In the genomic region with DNA sequence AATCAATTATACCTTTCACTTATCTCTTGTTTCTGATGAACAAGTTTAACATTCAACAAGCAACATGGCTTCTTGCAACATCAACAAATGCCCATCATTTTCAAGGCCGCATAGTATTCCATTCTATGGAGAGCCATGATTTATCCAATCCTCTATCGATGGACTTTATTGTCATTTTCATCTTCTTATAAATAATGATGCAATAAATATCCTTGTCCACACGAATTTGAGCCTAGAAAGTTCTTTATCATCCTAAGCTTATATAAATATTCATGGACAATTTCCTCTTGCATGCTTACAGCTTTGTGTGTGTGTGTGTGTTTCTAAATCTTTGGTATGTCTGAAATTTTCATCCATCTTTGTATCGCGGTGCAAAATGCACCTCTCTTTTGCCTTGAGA, we compare ENCODE assay signal across 14 cellular contexts. TPM values are rescaled to one million over a fixed set of nuclear protein-coding genes. Genes with fewer than 3 reads are reported as not detected.
DNase-seq lines count a peak whose midpoint lies in the region; ATAC-seq and TF ChIP-seq lines count a peak whose summit lies in the region.
"Had no signal": no experiment of that assay in that cellular context is flagged by ENCODE, and none has a peak within 500 bp of the region (broad histone marks: within the 10 kb centered on the region; RNA-seq: fewer than 3 reads in every experiment).

No MANE protein-coding gene starts in this region.

- H3K4me2 ChIP-seq in KMS-11: peak overlapping the region; percentile 64

- POLR2A ChIA-PET in MCF 10A (lab: Yijun Ruan, JAX): interaction anchor here (0.5 to 2.3 kb wide), 4 partner anchors 10 to 224 kb away, joined by 3 to 20 read pairs (median 4); no protein-coding TSS in a partner anchor

- DNase-seq in MCF 10A (ENCODE audit: unreplicated experiment) (no peak), breast epithelium (ENCODE audit: low spot score in 2 of 2) (no peak), lower lobe of right lung (no peak), GM13977 (ENCODE audit: low spot score) (no peak), MG63 (no peak)
- no peak for DNase-seq in activated T-helper 1 cell treated with anti-CD3 and anti-CD28 coated beads, Interleukin-12 subunit alpha, Interleukin-12 subunit beta, Interleukin-2, Interleukin-4 antibody, amounts not matched to agents 30 ng/mL and 10 ng/mL and 1 ng/mL, durations not matched to agents 14 hours and 24 hours and 36 hours (ENCODE audit: low spot score)
- DNase-seq: BE2C, NCI-H1436 treated with DMSO at 0.1 percent for 48 hours, NCI-H2081 treated with DMSO at 0.1 percent for 48 hours, NCI-H226, NCI-H526, PC-3 had no signal

- no peak overlapping the region for H3K4me3 Mint-ChIP-seq in MCF 10A (ENCODE audit: unreplicated experiment)
- no peak overlapping the region for H3K4me3 Mint-ChIP-seq in activated T-helper 1 cell treated with anti-CD3 and anti-CD28 coated beads, Interleukin-12 subunit alpha, Interleukin-12 subunit beta, Interleukin-2, Interleukin-4 antibody, amounts not matched to agents 30 ng/mL and 10 ng/mL and 1 ng/mL, durations not matched to agents 14 hours and 24 hours and 36 hours

- in situ Hi-C loops in GM13977 (cut with MboI; ENCODE audit: low pct_unique_long_range_greater_than_20kb, low sequenced_read_pairs, unreplicated experiment): no loop called here

- H3K27ac ChIP-seq in breast epithelium (no peak overlapping the region), KMS-11 (peak overlapping the region; percentile 95), lower lobe of right lung (no peak overlapping the region)

- H3K4me3 ChIP-seq in breast epithelium (no peak overlapping the region), KMS-11 (IDR thresholded peaks at IDR 0.05; ENCODE audit: insufficient read depth, low read depth, low read length) (no peak overlapping the region), lower lobe of right lung (no peak overlapping the region), MG63 (no peak overlapping the region)
- H3K4me3 ChIP-seq: SK-N-MC had no signal

- H3K27ac Mint-ChIP-seq in MCF 10A (ENCODE audit: low read depth, unreplicated experiment): peak overlapping the region; percentile 71
- H3K27ac Mint-ChIP-seq in activated T-helper 1 cell treated with anti-CD3 and anti-CD28 coated beads, Interleukin-12 subunit alpha, Interleukin-12 subunit beta, Interleukin-2, Interleukin-4 antibody, amounts not matched to agents 30 ng/mL and 10 ng/mL and 1 ng/mL, durations not matched to agents 14 hours and 24 hours and 36 hours: peak overlapping the region; percentile 50

- ATAC-seq in lower lobe of right lung: no peak
- ATAC-seq: PC-3 had no signal

- H4K20me1 ChIP-seq in KMS-11 (ENCODE audit: insufficient read depth): no peaks in the 10 kb centered on the region

- H3K79me2 ChIP-seq in KMS-11 (ENCODE audit: insufficient read depth, low read depth): peaks cover 97% of the 10 kb centered on the region

- no TSS peak for BruUV-seq in MCF 10A (replicated peaks; lab: Mats Ljungman, UMichigan)

- H3K9me3 Mint-ChIP-seq in MCF 10A (ENCODE audit: unreplicated experiment): no peaks in the 10 kb centered on the region
- no peaks in the 10 kb centered on the region for H3K9me3 Mint-ChIP-seq in activated T-helper 1 cell treated with anti-CD3 and anti-CD28 coated beads, Interleukin-12 subunit alpha, Interleukin-12 subunit beta, Interleukin-2, Interleukin-4 antibody, amounts not matched to agents 30 ng/mL and 10 ng/mL and 1 ng/mL, durations not matched to agents 14 hours and 24 hours and 36 hours

- H3K4me1 ChIP-seq in breast epithelium (no peaks in the 10 kb centered on the region), KMS-11 (ENCODE audit: low read depth, poor library complexity, severe bottlenecking) (peaks cover 100% of the 10 kb centered on the region), lower lobe of right lung (peaks cover 47% of the 10 kb centered on the region)
- H3K4me1 ChIP-seq: BE2C had no signal

- no peaks in the 10 kb centered on the region for H3K36me3 Mint-ChIP-seq in MCF 10A (ENCODE audit: insufficient read depth, unreplicated experiment)
- peaks cover 5% of the 10 kb centered on the region for H3K36me3 Mint-ChIP-seq in activated T-helper 1 cell treated with anti-CD3 and anti-CD28 coated beads, Interleukin-12 subunit alpha, Interleukin-12 subunit beta, Interleukin-2, Interleukin-4 antibody, amounts not matched to agents 30 ng/mL and 10 ng/mL and 1 ng/mL, durations not matched to agents 14 hours and 24 hours and 36 hours (ENCODE audit: low read depth)

- peaks cover 0 to 4% of the 10 kb centered on the region in 2 donors for H3K27me3 ChIP-seq in breast epithelium
- H3K27me3 ChIP-seq in KMS-11 (ENCODE audit: insufficient read depth, low read depth): no peaks in the 10 kb centered on the region
- H3K27me3 ChIP-seq in lower lobe of right lung (ENCODE audit: low read depth): no peaks in the 10 kb centered on the region
- no peaks in the 10 kb centered on the region for H3K27me3 ChIP-seq in MG63
- H3K27me3 ChIP-seq: BE2C had no signal

- no peaks in the 10 kb centered on the region for H3K9me3 ChIP-seq in breast epithelium
- no peaks in the 10 kb centered on the region for H3K9me3 ChIP-seq in lower lobe of right lung
- no peaks in the 10 kb centered on the region for H3K9me3 ChIP-seq in MG63
- H3K9me3 ChIP-seq: BE2C had no signal

- intact Hi-C loops in MCF 10A (cut with micrococcal nuclease): no loop called here
- intact Hi-C loops in breast epithelium (cut with DNase I; ENCODE audit: low total_unique reads): no loop called here
- intact Hi-C loops in activated T-helper 1 cell treated with anti-CD3 and anti-CD28 coated beads, Interleukin-12 subunit alpha, Interleukin-12 subunit beta, Interleukin-2, Interleukin-4 antibody, amounts not matched to agents 30 ng/mL and 10 ng/mL and 1 ng/mL, durations not matched to agents 14 hours and 24 hours and 36 hours (cut with micrococcal nuclease): no loop called here
- intact Hi-C loops in lower lobe of right lung (cut with DNase I): no loop called here

- H3K27me3 Mint-ChIP-seq in MCF 10A (ENCODE audit: insufficient read depth, unreplicated experiment): no peaks in the 10 kb centered on the region
- H3K27me3 Mint-ChIP-seq in activated T-helper 1 cell treated with anti-CD3 and anti-CD28 coated beads, Interleukin-12 subunit alpha, Interleukin-12 subunit beta, Interleukin-2, Interleukin-4 antibody, amounts not matched to agents 30 ng/mL and 10 ng/mL and 1 ng/mL, durations not matched to agents 14 hours and 24 hours and 36 hours (ENCODE audit: insufficient read depth): peaks cover 17% of the 10 kb centered on the region

- TF ChIP-seq CTCF in MCF 10A (IDR thresholded peaks at IDR 0.05; ENCODE audit: unreplicated experiment): no peak
- no peak for TF ChIP-seq CTCF in breast epithelium (IDR thresholded peaks at IDR 0.05)
- no peak for TF ChIP-seq CTCF in KMS-11 (conservative IDR thresholded peaks at IDR 0.05; ENCODE audit: low read depth, low read length)
- TF ChIP-seq CTCF in lower lobe of right lung (IDR thresholded peaks at IDR 0.05): no peak
- no peak for TF ChIP-seq CTCF in GM13977 (IDR thresholded peaks at IDR 0.05; ENCODE audit: extremely low read depth, insufficient read depth, missing control alignments)

- no peak overlapping the region for H2AFZ ChIP-seq in KMS-11 (ENCODE audit: low read depth)

- CTCF ChIA-PET in MCF 10A (lab: Yijun Ruan, JAX): interaction anchor here (0.9 to 11.0 kb wide), 5 partner anchors 11 to 194 kb away, joined by 3 to 71 read pairs (median 5); no protein-coding TSS in a partner anchor

- no peak for TF ChIP-seq POLR2A in breast epithelium (IDR thresholded peaks at IDR 0.05)

- no peaks in the 10 kb centered on the region for H3K36me3 ChIP-seq in breast epithelium
- H3K36me3 ChIP-seq in KMS-11 (ENCODE audit: insufficient read depth): no peaks in the 10 kb centered on the region
- H3K36me3 ChIP-seq in lower lobe of right lung: no peaks in the 10 kb centered on the region
- no peaks in the 10 kb centered on the region for H3K36me3 ChIP-seq in MG63
- H3K36me3 ChIP-seq: BE2C had no signal

- no peak overlapping the region; the same call in 1 of the 2 replicates for H3K9ac ChIP-seq in KMS-11

- H3K4me1 Mint-ChIP-seq in MCF 10A (ENCODE audit: insufficient read depth, unreplicated experiment): peaks cover 42% of the 10 kb centered on the region
- peaks cover 81% of the 10 kb centered on the region for H3K4me1 Mint-ChIP-seq in activated T-helper 1 cell treated with anti-CD3 and anti-CD28 coated beads, Interleukin-12 subunit alpha, Interleukin-12 subunit beta, Interleukin-2, Interleukin-4 antibody, amounts not matched to agents 30 ng/mL and 10 ng/mL and 1 ng/mL, durations not matched to agents 14 hours and 24 hours and 36 hours (ENCODE audit: low read depth)

RNA-seq across cellular contexts. Expression of gene TOX2, which starts 29.1 kb away (rescaled TPM):
- total RNA-seq in MCF 10A (2022) (2.4 and 2.7 TPM in 2 replicates), breast epithelium (1 to 10 TPM in 1 of 3 donors, under 1 TPM in 2; 0.44 to 7.4 (median 0.66) TPM), lower lobe of right lung (16.3 TPM)
- 4.0 and 4.8 TPM in 2 replicates for total RNA-seq in activated T-helper 1 cell treated with anti-CD3 and anti-CD28 coated beads, Interleukin-12 subunit alpha, Interleukin-12 subunit beta, Interleukin-2, Interleukin-4 antibody, amounts not matched to agents 30 ng/mL and 10 ng/mL and 1 ng/mL, durations not matched to agents 14 hours and 24 hours and 36 hours
- total RNA-seq in MG63 (2014; rRNA removed; shearing (Covaris generic); ENCODE audit: low replicate concordance): 0.89 TPM in 1 of 2 replicates, not detected in the other
